In the genomic region with DNA sequence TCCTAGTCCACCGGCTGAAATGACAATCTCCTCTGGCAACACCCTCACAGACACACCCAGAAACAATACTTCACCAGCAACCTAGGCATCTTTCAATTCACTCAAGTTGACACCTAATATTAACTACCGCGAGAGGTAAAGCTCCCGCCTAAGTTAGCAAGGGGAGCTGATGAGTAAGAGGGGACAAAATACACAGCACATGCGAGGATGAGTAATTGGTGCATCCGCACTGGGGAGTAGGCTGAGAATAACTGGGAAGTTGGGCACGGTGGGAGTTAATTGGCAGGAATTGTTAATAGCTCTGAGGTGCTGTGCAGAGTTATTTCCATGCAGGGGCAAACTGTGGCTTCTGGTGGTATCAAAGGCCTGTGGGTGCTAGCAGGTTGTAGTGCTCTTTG, we compare ENCODE assay signal across 16 cellular contexts. TPM values are rescaled to one million over a fixed set of nuclear protein-coding genes. Genes with fewer than 3 reads are reported as not detected.
DNase-seq lines count a peak whose midpoint lies in the region; ATAC-seq and TF ChIP-seq lines count a peak whose summit lies in the region.
"Had no signal": no experiment of that assay in that cellular context is flagged by ENCODE, and none has a peak within 500 bp of the region (broad histone marks: within the 10 kb centered on the region; RNA-seq: fewer than 3 reads in every experiment).

No MANE protein-coding gene starts in this region.

- TF ChIP-seq POLR2A in gastroesophageal sphincter (IDR thresholded peaks at IDR 0.05) (no peak), thyroid gland (IDR thresholded peaks at IDR 0.05) (no peak)

- no peak for ATAC-seq in gastroesophageal sphincter

- no peak overlapping the region for H3K4me2 ChIP-seq in mammary epithelial cell (ENCODE audit: insufficient read depth, low read depth, low read length)

- H2AFZ ChIP-seq in mammary epithelial cell (ENCODE audit: low read depth, low read length), result no peak overlapping the region

- WGBS in mammary epithelial cell (ENCODE audit: low coverage, missing lambda C conversion rate), result 96% methylated on average over 6 of the region's 7 CpGs
- WGBS in gastroesophageal sphincter (ENCODE audit: low coverage in 1 of 2), 2 donors, result 77 to 96% methylated on average over 3 to 7 of the region's 7 CpGs
- 80 to 81% methylated on average over 7 of the region's 7 CpGs for WGBS in thyroid gland, 2 donors

- H3K9me3 Mint-ChIP-seq in MCF 10A (ENCODE audit: unreplicated experiment), result no peaks in the 10 kb centered on the region
- H3K9me3 Mint-ChIP-seq: activated CD4-positive, alpha-beta T cell treated with anti-CD3 and anti-CD28 coated beads, Interleukin-2, amount 10 ng/mL, durations not matched to agents 7 days and 5 days had no signal

- no peak for TF ChIP-seq EP300 in gastroesophageal sphincter (IDR thresholded peaks at IDR 0.05)

- dilution Hi-C loops in mammary epithelial cell (cut with HindIII; ENCODE audit: low sequenced_read_pairs), result no loop called here

- POLR2A ChIA-PET in MCF 10A (lab: Yijun Ruan, JAX), result interaction anchor here (0.6 to 2.8 kb wide), 10 partner anchors 8 to 364 kb away, joined by 3 to 58 read pairs (median 4); partner anchors contain the start of gene PLD1

- DNase-seq in MCF 10A (ENCODE audit: unreplicated experiment) (peak; percentile 89), mammary epithelial cell (no peak), adipocyte (ENCODE audit: low read depth) (no peak), thyroid gland (no peak), NCI-H524 (lab: John Stamatoyannopoulos, UW) (no peak), mesenteric fat pad (ENCODE audit: low spot score) (no peak), NCI-H345 treated with DMSO at 0.1 percent for 48 hours (lab: John Stamatoyannopoulos, UW; ENCODE audit: unreplicated experiment) (no peak)
- DNase-seq: activated CD4-positive, alpha-beta T cell treated with anti-CD3 and anti-CD28 coated beads, Interleukin-2, amount 10 ng/mL, durations not matched to agents 7 days and 5 days; activated effector memory CD4-positive, alpha-beta T cell treated with anti-CD3 and anti-CD28 coated beads, Interleukin-2, amount 50 U/mL, for 16 hours; DND-41; lower lobe of right lung; NCI-H774; SW 1271 had no signal

- no peaks in the 10 kb centered on the region for H3K79me2 ChIP-seq in mammary epithelial cell (ENCODE audit: insufficient read depth, low read length)

- H3K9ac ChIP-seq in mammary epithelial cell (ENCODE audit: insufficient read depth, low read length), result no peak overlapping the region
- H3K9ac ChIP-seq in adipocyte (ENCODE audit: low read length), result no peak overlapping the region

- peaks cover 24% of the 10 kb centered on the region for H3K4me1 Mint-ChIP-seq in MCF 10A (ENCODE audit: insufficient read depth, unreplicated experiment)

- H3K27ac Mint-ChIP-seq in MCF 10A (ENCODE audit: low read depth, unreplicated experiment), result peak overlapping the region; percentile 59
- H3K27ac Mint-ChIP-seq: activated CD4-positive, alpha-beta T cell treated with anti-CD3 and anti-CD28 coated beads, Interleukin-2, amount 10 ng/mL, durations not matched to agents 7 days and 5 days had no signal

- H4K20me1 ChIP-seq in mammary epithelial cell (ENCODE audit: insufficient read depth, low read length), result no peaks in the 10 kb centered on the region

- TF ChIP-seq CTCF in MCF 10A (IDR thresholded peaks at IDR 0.05; ENCODE audit: unreplicated experiment) (no peak), mammary epithelial cell (conservative IDR thresholded peaks at IDR 0.05 in 1 of 2, IDR thresholded peaks at IDR 0.05 in 1 of 2; ENCODE audit: extremely low read depth in 1 of 2, insufficient read depth in 1 of 2, low read depth in 1 of 2, low read length in 2 of 2) (no peak), gastroesophageal sphincter (IDR thresholded peaks at IDR 0.05) (no peak), thyroid gland (IDR thresholded peaks at IDR 0.05) (no peak)

- H3K4me3 ChIP-seq in mammary epithelial cell (replicated peaks in 1 of 3; ENCODE audit: insufficient read depth in 1 of 3, low read depth in 2 of 3, low read length in 3 of 3) (no peak overlapping the region), adipocyte (ENCODE audit: low read length) (peak overlapping the region; percentile 37), gastroesophageal sphincter (no peak overlapping the region), thyroid gland (replicated peaks in 1 of 3) (no peak overlapping the region)
- H3K4me3 ChIP-seq: lower lobe of right lung, ovary had no signal

- no peaks in the 10 kb centered on the region for H3K9me3 ChIP-seq in mammary epithelial cell (replicated peaks; ENCODE audit: insufficient read depth, low read length)
- H3K9me3 ChIP-seq in adipocyte (ENCODE audit: control insufficient read depth, low read length), result no peaks in the 10 kb centered on the region
- H3K9me3 ChIP-seq in gastroesophageal sphincter, result no peaks in the 10 kb centered on the region
- H3K9me3 ChIP-seq in thyroid gland, result no peaks in the 10 kb centered on the region
- H3K9me3 ChIP-seq: lower lobe of right lung, ovary had no signal

- H3K36me3 ChIP-seq in mammary epithelial cell (ENCODE audit: insufficient read depth, low read length) (no peaks in the 10 kb centered on the region), adipocyte (ENCODE audit: control insufficient read depth, insufficient read depth, low read length, severe bottlenecking) (no peaks in the 10 kb centered on the region), gastroesophageal sphincter (no peaks in the 10 kb centered on the region), thyroid gland (no peaks in the 10 kb centered on the region)
- H3K36me3 ChIP-seq: lower lobe of right lung, ovary had no signal

- no TSS peak for BruUV-seq in MCF 10A (replicated peaks; lab: Mats Ljungman, UMichigan)
- BruUV-seq in mammary epithelial cell (replicated peaks; lab: Mats Ljungman, UMichigan), result no TSS peak

- intact Hi-C loops in MCF 10A (cut with micrococcal nuclease), result loop anchor here (1.0 kb wide), 1 partner anchor 16 kb away; no protein-coding TSS in a partner anchor
- intact Hi-C loops in mammary epithelial cell (cut with micrococcal nuclease), result no loop called here
- intact Hi-C loops in thyroid gland (cut with DNase I), result no loop called here

- CTCF ChIA-PET in MCF 10A (lab: Yijun Ruan, JAX), result interaction anchor here (0.7 to 1.9 kb wide), 6 partner anchors 9 to 652 kb away, joined by 3 to 5 read pairs (median 4); no protein-coding TSS in a partner anchor
- CTCF ChIA-PET in mammary epithelial cell (lab: Charles Lee; ENCODE audit: low non-redundant PET), result no interaction called here

- H3K27me3 Mint-ChIP-seq in MCF 10A (ENCODE audit: insufficient read depth, unreplicated experiment), result no peaks in the 10 kb centered on the region

- H3K4me1 ChIP-seq in mammary epithelial cell (ENCODE audit: insufficient read depth, low read length) (no peaks in the 10 kb centered on the region), adipocyte (ENCODE audit: control insufficient read depth, insufficient read depth, low read length) (peaks cover 27% of the 10 kb centered on the region), gastroesophageal sphincter (peaks cover 0 to 15% (median 9%) of the 10 kb centered on the region in 3 donors), thyroid gland (no peaks in the 10 kb centered on the region)

- peak overlapping the region; percentile 11 for H3K4me3 Mint-ChIP-seq in MCF 10A (ENCODE audit: unreplicated experiment)
- H3K4me3 Mint-ChIP-seq: activated CD4-positive, alpha-beta T cell treated with anti-CD3 and anti-CD28 coated beads, Interleukin-2, amount 10 ng/mL, durations not matched to agents 7 days and 5 days had no signal

- H3K27ac ChIP-seq in mammary epithelial cell (ENCODE audit: insufficient read depth, low read depth, low read length) (no peak overlapping the region), gastroesophageal sphincter (peak overlapping the region in 3 of 4 donors; percentile 41 to 63 (median 49)), thyroid gland (peak overlapping the region in 2 of 3 donors; percentile 12 to 48)
- H3K27ac ChIP-seq: ovary had no signal

- H3K36me3 Mint-ChIP-seq in MCF 10A (ENCODE audit: insufficient read depth, unreplicated experiment), result no peaks in the 10 kb centered on the region

- in situ Hi-C loops in mammary epithelial cell (cut with MboI; ENCODE audit: low sequenced_read_pairs in 2 of 2), result loop anchor here (5.0 to 25.0 kb wide), 2 partner anchors 178 to 863 kb away; no protein-coding TSS in a partner anchor

- no peaks in the 10 kb centered on the region for H3K27me3 ChIP-seq in mammary epithelial cell (ENCODE audit: insufficient read depth, low read length)
- H3K27me3 ChIP-seq in adipocyte (replicated peaks; ENCODE audit: control insufficient read depth, insufficient read depth, low read length), result no peaks in the 10 kb centered on the region
- no peaks in the 10 kb centered on the region for H3K27me3 ChIP-seq in gastroesophageal sphincter
- H3K27me3 ChIP-seq in thyroid gland, result no peaks in the 10 kb centered on the region
- H3K27me3 ChIP-seq: ovary had no signal

RNA-seq across cellular contexts. Expression of gene PLD1, which starts 14.5 kb away (rescaled TPM):
- total RNA-seq in MCF 10A (2022) (8.0 and 14.8 TPM in 2 replicates), mammary epithelial cell (10 to 100 TPM; 13.9 to 19.0 TPM), gastroesophageal sphincter (10 to 100 TPM in 3 of 4 donors, 1 to 10 TPM in 1; 7.0 to 17.1 (median 13.6) TPM), thyroid gland (10 to 100 TPM; 13.0 to 21.7 (median 19.8) TPM), mesenteric fat pad (15.9 TPM)
- polyA plus RNA-seq in mammary epithelial cell, result 7.5 TPM
- polyA minus RNA-seq in mammary epithelial cell, result 16.3 TPM

RNA-seq across cellular contexts. Expression of gene TMEM212, which starts 18.3 kb away (rescaled TPM):
- not detected in 2 replicates for total RNA-seq in MCF 10A (2022)
- not detected for total RNA-seq in mammary epithelial cell
- polyA plus RNA-seq in mammary epithelial cell, result not detected
- polyA minus RNA-seq in mammary epithelial cell, result not detected
- not detected for total RNA-seq in gastroesophageal sphincter
- total RNA-seq in thyroid gland, result not detected
- not detected for total RNA-seq in mesenteric fat pad
- total RNA-seq: A673; activated CD4-positive, alpha-beta T cell treated with anti-CD3 and anti-CD28 coated beads, Interleukin-2, amount 10 ng/mL, durations not matched to agents 7 days and 5 days had no signal
- polyA plus RNA-seq: ovary had no signal
